Comparison of ENCODE assay signal across 8 cellular contexts in the genomic region with DNA sequence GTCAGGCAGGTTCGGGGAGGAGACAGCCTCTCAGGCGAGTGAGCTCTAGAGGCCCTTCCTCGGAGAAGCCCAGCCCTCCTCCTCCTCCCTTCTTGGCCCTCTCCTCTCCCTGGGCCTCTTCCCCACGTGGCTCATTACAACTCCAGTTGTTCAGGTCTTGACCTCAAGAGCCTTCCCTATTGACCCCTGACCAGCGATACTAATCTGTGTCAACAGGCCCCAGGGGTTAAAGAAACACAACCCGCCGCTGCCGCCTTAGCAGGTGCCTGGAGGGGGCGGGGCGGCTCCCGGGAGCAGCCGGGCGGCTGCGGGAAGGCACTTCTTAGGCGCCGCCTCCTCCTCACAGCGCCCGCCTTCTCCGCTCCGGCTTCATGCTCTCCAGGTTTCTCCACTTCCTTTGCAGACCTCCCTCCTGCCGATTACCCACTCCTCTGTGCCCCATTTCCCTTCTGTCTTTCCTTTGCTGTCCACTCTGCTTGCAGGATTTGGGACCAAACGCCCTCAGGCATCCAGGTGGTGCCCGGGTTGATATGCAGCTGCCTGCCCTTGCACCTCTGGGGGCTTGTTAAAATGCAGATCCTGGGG. TPM values are rescaled to one million over a fixed set of nuclear protein-coding genes. Genes with fewer than 3 reads are reported as not detected.
DNase-seq lines count a peak whose midpoint lies in the region; ATAC-seq and TF ChIP-seq lines count a peak whose summit lies in the region.

No MANE protein-coding gene starts in this region.

- H3K4me3 ChIP-seq in NB4 (ENCODE audit: low read depth, low read length) (no peak overlapping the region), skin epidermis (peak overlapping the region in 1 of 7 experiments; percentile 0)

- intact Hi-C loops in left ventricle myocardium superior (cut with micrococcal nuclease): no loop called here

- TF ChIP-seq POLR2A in NB4 (IDR thresholded peaks at IDR 0.05; ENCODE audit: extremely low read depth, insufficient read length): no peak

- ATAC-seq in left ventricle myocardium superior: peak; percentile 21
- ATAC-seq in GM19455 (IDR thresholded peaks at IDR 0.05; ENCODE audit: unreplicated experiment): no peak

- peak overlapping the region in 12 of 21 experiments; percentile 23 to 95 (median 83) for H3K27ac ChIP-seq in skin epidermis

- DNase-seq in DMS53 treated with DMSO at 0.1 percent for 48 hours (lab: John Stamatoyannopoulos, UW; ENCODE audit: unreplicated experiment) (peak; percentile 53), NB4 (ENCODE audit: low read depth) (peak; percentile 61), left ventricle myocardium superior (peak; percentile 76), foreskin melanocyte (no peak), NAMALWA (ENCODE audit: low spot score) (no peak)
- peak; percentile 44 to 59 for DNase-seq in activated T-cell treated with anti-CD3 and anti-CD28 coated beads, Interleukin-2, amount 50 U/mL, for 48 hours

- TF ChIP-seq CTCF in NB4 (IDR thresholded peaks at IDR 0.05; ENCODE audit: low read depth, low read length): no peak

RNA-seq across cellular contexts. Expression of a gene that starts 51.0 kb away (rescaled TPM):
- 8.8 TPM for total RNA-seq in left ventricle myocardium superior

RNA-seq across cellular contexts. Expression of a gene that starts 56.4 kb away (rescaled TPM):
- 171 TPM for total RNA-seq in left ventricle myocardium superior

Comparison
In these comparisons a context has a peak if more than half of its experiments do, and no peak if none do; other contexts are left out.
1. DNase-seq: peak in DMS53 treated with DMSO at 0.1 percent for 48 hours (single experiment), NB4 (single experiment), activated T-cell treated with anti-CD3 and anti-CD28 coated beads, Interleukin-2, amount 50 U/mL, for 48 hours (2 of 2) and left ventricle myocardium superior (single experiment); none in foreskin melanocyte (single experiment) and NAMALWA (single experiment).